In the genomic region with DNA sequence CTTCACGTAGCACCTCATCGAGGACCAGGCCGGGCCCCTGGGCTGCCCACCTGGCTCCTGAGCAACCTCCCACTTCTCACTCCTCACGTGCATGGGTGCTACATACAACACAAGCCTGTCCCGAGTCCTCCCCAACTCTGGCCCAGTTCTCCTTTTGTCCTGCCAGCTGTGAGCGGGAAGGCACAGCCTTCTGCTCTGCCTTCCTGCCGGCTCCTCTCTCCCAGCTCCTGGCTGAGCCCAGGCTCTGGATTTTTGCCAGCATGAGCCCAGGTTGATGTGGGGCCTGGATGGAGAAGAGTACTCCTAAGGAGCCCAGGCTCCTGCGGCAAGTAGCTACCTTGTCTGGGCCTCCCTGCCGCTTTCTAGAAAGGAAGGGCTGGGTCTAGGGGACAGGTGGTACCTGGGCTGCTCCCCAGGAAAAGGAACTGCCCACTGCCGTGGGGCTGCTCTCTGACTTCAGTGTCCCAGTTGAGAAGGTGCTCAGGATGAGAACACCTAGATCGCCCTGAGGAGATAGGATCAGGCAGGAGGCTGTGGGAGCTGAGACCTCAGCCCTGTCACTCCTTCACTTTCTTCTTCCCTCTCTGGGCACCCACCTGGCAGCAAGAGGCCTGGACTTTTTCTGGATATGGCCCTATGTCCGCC, we compare ENCODE assay signal across 13 cellular contexts. TPM values are rescaled to one million over a fixed set of nuclear protein-coding genes. Genes with fewer than 3 reads are reported as not detected.
DNase-seq lines count a peak whose midpoint lies in the region; ATAC-seq and TF ChIP-seq lines count a peak whose summit lies in the region.
"Had no signal": no experiment of that assay in that cellular context is flagged by ENCODE, and none has a peak within 500 bp of the region (broad histone marks: within the 10 kb centered on the region; RNA-seq: fewer than 3 reads in every experiment).

No MANE protein-coding gene starts in this region.

- POLR2A ChIA-PET in HEK293 (lab: Yijun Ruan, JAX): interaction anchor here (1.1 to 2.1 kb wide), 3 partner anchors 18 to 94 kb away, joined by 3 to 6 read pairs (median 3); no protein-coding TSS in a partner anchor
- POLR2A ChIA-PET in OCI-LY7 (lab: Charles Lee): no interaction called here

- H4K20me1 ChIP-seq in hepatocyte (ENCODE audit: insufficient read depth, poor library complexity, severe bottlenecking) (no peaks in the 10 kb centered on the region), OCI-LY7 (ENCODE audit: insufficient read depth, low read length) (no peaks in the 10 kb centered on the region)

- BruUV-seq in OCI-LY7 (replicated peaks; lab: Mats Ljungman, UMichigan): no TSS peak

- H3K9me3 ChIP-seq in HEK293 (ENCODE audit: control insufficient read depth, insufficient read depth, low read depth, low read length): no peaks in the 10 kb centered on the region
- H3K9me3 ChIP-seq in WERI-Rb-1 (ENCODE audit: severe bottlenecking): no peaks in the 10 kb centered on the region
- H3K9me3 ChIP-seq in hepatocyte (ENCODE audit: low read depth): no peaks in the 10 kb centered on the region
- no peaks in the 10 kb centered on the region for H3K9me3 ChIP-seq in OCI-LY7 (ENCODE audit: low read length)
- H3K9me3 ChIP-seq in MG63: no peaks in the 10 kb centered on the region

- no peak for ATAC-seq in GM21786 (IDR thresholded peaks at IDR 0.05; ENCODE audit: unreplicated experiment)

- CTCF ChIA-PET in HEK293 (lab: Yijun Ruan, JAX): interaction anchor here (0.6 to 4.7 kb wide), 10 partner anchors 13 to 436 kb away, joined by 3 to 33 read pairs (median 5); no protein-coding TSS in a partner anchor
- CTCF ChIA-PET in OCI-LY7 (lab: Charles Lee; ENCODE audit: unreplicated experiment): no interaction called here

- H3K27me3 ChIP-seq in WERI-Rb-1 (ENCODE audit: insufficient read depth, low read depth, severe bottlenecking): no peaks in the 10 kb centered on the region
- peaks cover 4% of the 10 kb centered on the region for H3K27me3 ChIP-seq in hepatocyte
- H3K27me3 ChIP-seq in MG63: no peaks in the 10 kb centered on the region

- H3K4me3 ChIP-seq in HEK293 (ENCODE audit: low read depth, low read length) (no peak overlapping the region), WERI-Rb-1 (ENCODE audit: low read depth, low read length) (no peak overlapping the region), hepatocyte (no peak overlapping the region), OCI-LY7 (ENCODE audit: low read depth, low read length, poor library complexity, severe bottlenecking) (no peak overlapping the region), MG63 (no peak overlapping the region)

- peak overlapping the region; percentile 55 for H3K4me2 ChIP-seq in hepatocyte
- H3K4me2 ChIP-seq in OCI-LY7 (ENCODE audit: low read length): no peak overlapping the region

- H3K4me1 ChIP-seq in HEK293 (ENCODE audit: control insufficient read depth, insufficient read depth, low read length) (peaks cover 14% of the 10 kb centered on the region), hepatocyte (ENCODE audit: insufficient read depth) (peaks cover 53% of the 10 kb centered on the region), OCI-LY7 (ENCODE audit: insufficient read depth, low read length, poor library complexity, severe bottlenecking) (peaks cover 6% of the 10 kb centered on the region)

- DNase-seq in WERI-Rb-1 (no peak), hepatocyte (ENCODE audit: low spot score) (no peak), substantia nigra (lab: John Stamatoyannopoulos, UW) (peak in 6 of 49 donors; percentile 15 to 80 (median 44)), OCI-LY7 (ENCODE audit: low spot score) (no peak), MG63 (no peak)
- no peak for DNase-seq in activated CD4-positive, alpha-beta T cell treated with anti-CD3 and anti-CD28 coated beads, Interleukin-2, amount 50 U/mL, for 1 hour
- DNase-seq: H9; NCI-H2107; stimulated activated CD4-positive, alpha-beta T cell treated with anti-CD3 and anti-CD28 coated beads, Interleukin-4, amount 100 ng/mL, for 1 hour; SW 1271 had no signal

- intact Hi-C loops in OCI-LY7 (cut with micrococcal nuclease; ENCODE audit: unreplicated experiment): no loop called here

- no peaks in the 10 kb centered on the region for H3K9me2 ChIP-seq in hepatocyte (replicated peaks; ENCODE audit: insufficient read depth)
- H3K9me2 ChIP-seq in OCI-LY7 (ENCODE audit: insufficient read depth, low read length): no peaks in the 10 kb centered on the region

- H2AFZ ChIP-seq in hepatocyte (no peak overlapping the region), OCI-LY7 (ENCODE audit: low read length) (no peak overlapping the region)

- WGBS in hepatocyte (ENCODE audit: low lambda C conversion rate, missing lambda C conversion rate): 75% methylated on average over 12 of the region's 12 CpGs

- H3K36me3 ChIP-seq in HEK293 (ENCODE audit: control insufficient read depth in 2 of 2, insufficient read depth in 1 of 2, low read length in 2 of 2) (no peaks in the 10 kb centered on the region; a peak in 1 of 3 replicates), WERI-Rb-1 (no peaks in the 10 kb centered on the region), hepatocyte (replicated peaks; ENCODE audit: insufficient read depth, low read depth) (no peaks in the 10 kb centered on the region), OCI-LY7 (ENCODE audit: insufficient read depth, low read length) (no peaks in the 10 kb centered on the region), MG63 (peaks cover 94% of the 10 kb centered on the region)

- H3K27ac ChIP-seq in HEK293 (ENCODE audit: extremely low read depth, low read depth, low read length) (peak overlapping the region; percentile 64), WERI-Rb-1 (0 out of 2 replicates have a peak overlapping the region, but pooled peaks have one; percentile 22), hepatocyte (peak overlapping the region; percentile 88), substantia nigra (ENCODE audit: low read depth, low read length, poor library complexity, severe bottlenecking) (peak overlapping the region; percentile 94), OCI-LY7 (ENCODE audit: low read depth, low read length, poor library complexity, severe bottlenecking) (no peak overlapping the region)

- TF ChIP-seq CTCF in HEK293 (tag by site-specific recombination; IDR thresholded peaks at IDR 0.05): no peak
- TF ChIP-seq CTCF in WERI-Rb-1 (IDR thresholded peaks at IDR 0.05; ENCODE audit: low read depth, low read length): no peak
- peak; percentile 11 for TF ChIP-seq CTCF in hepatocyte (IDR thresholded peaks at IDR 0.05; ENCODE audit: poor library complexity)
- TF ChIP-seq CTCF in OCI-LY7 (conservative IDR thresholded peaks at IDR 0.05; ENCODE audit: low read length): no peak

- H3K79me2 ChIP-seq in hepatocyte: no peaks in the 10 kb centered on the region
- H3K79me2 ChIP-seq in OCI-LY7 (ENCODE audit: insufficient read depth, low read depth, low read length): no peaks in the 10 kb centered on the region

TF ChIP-seq in HEK293, 187 proteins besides CTCF, POLR2A, EP300 and RAD21 (continues in another document):
- TF ChIP-seq ZNF624 (tag by site-specific recombination; IDR thresholded peaks at IDR 0.05): no peak
- TF ChIP-seq, protein P1, sequence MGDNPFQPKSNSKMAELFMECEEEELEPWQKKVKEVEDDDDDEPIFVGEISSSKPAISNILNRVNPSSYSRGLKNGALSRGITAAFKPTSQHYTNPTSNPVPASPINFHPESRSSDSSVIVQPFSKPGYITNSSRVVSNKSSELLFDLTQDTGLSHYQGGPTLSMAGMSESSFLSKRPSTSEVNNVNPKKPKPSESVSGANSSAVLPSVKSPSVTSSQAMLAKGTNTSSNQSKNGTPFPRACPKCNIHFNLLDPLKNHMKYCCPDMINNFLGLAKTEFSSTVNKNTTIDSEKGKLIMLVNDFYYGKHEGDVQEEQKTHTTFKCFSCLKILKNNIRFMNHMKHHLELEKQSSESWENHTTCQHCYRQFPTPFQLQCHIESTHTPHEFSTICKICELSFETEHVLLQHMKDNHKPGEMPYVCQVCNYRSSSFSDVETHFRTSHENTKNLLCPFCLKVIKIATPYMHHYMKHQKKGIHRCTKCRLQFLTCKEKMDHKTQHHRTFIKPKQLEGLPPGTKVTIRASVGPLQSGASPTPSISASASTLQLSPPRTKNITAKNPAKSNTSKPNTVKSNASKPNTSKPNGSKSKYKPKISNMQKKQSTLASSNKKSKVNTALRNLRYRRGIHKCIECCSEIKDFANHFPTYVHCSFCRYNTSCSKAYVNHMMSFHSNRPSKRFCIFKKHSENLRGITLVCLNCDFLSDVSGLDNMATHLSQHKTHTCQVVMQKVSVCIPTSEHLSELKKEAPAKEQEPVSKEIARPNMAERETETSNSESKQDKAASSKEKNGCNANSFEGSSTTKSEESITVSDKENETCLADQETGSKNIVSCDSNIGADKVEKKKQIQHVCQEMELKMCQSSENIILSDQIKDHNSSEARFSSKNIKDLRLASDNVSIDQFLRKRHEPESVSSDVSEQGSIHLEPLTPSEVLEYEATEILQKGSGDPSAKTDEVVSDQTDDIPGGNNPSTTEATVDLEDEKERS (tag by site-specific recombination; IDR thresholded peaks at IDR 0.05): no peak

RNA-seq across cellular contexts. Expression of a gene that starts 23.6 kb away (rescaled TPM):
- total RNA-seq in hepatocyte (0.36 and 0.47 TPM in 2 replicates), OCI-LY7 (2022) (70.4 and 72.5 TPM in 2 replicates)
- polyA plus RNA-seq in hepatocyte: 1.0 and 1.4 TPM in 2 replicates
- total RNA-seq in OCI-LY7 (2014; rRNA removed; shearing (Covaris generic)): 66.8 and 75.5 TPM in 2 replicates
- not detected in 2 replicates for total RNA-seq in MG63 (2014; rRNA removed; shearing (Covaris generic); ENCODE audit: low replicate concordance)
- total RNA-seq: myocyte had no signal

RNA-seq across cellular contexts. Expression of a gene that starts 37.5 kb away (rescaled TPM):
- total RNA-seq in hepatocyte (21.0 and 31.2 TPM in 2 replicates), OCI-LY7 (2022) (38.2 and 50.4 TPM in 2 replicates)
- 33.4 and 45.1 TPM in 2 replicates for polyA plus RNA-seq in hepatocyte
- total RNA-seq in OCI-LY7 (2014; rRNA removed; shearing (Covaris generic)): 39.2 and 56.8 TPM in 2 replicates
- total RNA-seq in MG63 (2014; rRNA removed; shearing (Covaris generic); ENCODE audit: low replicate concordance): 127 and 172 TPM in 2 replicates

RNA-seq across cellular contexts. Expression of a gene that starts 39.0 kb away (rescaled TPM):
- total RNA-seq in hepatocyte: 32.6 and 35.0 TPM in 2 replicates
- 9.7 and 11.1 TPM in 2 replicates for polyA plus RNA-seq in hepatocyte
- total RNA-seq in OCI-LY7 (2014; rRNA removed; shearing (Covaris generic)): 46.5 and 56.3 TPM in 2 replicates
- total RNA-seq in OCI-LY7 (2022): 40.4 and 52.9 TPM in 2 replicates
- total RNA-seq in MG63 (2014; rRNA removed; shearing (Covaris generic); ENCODE audit: low replicate concordance): 44.6 and 96.4 TPM in 2 replicates

Comparison
In these comparisons a context has a peak if more than half of its experiments do, and no peak if none do; other contexts are left out.
1. RNA of a gene that starts 23.6 kb away (total RNA-seq): 66.8 to 75.5 TPM in OCI-LY7; 0.36 to 0.47 TPM in hepatocyte and not detected in MG63; every median in the first group is over 10 times any median in the second.